ENCODE assay signal across 1 cellular context in the genomic region with DNA sequence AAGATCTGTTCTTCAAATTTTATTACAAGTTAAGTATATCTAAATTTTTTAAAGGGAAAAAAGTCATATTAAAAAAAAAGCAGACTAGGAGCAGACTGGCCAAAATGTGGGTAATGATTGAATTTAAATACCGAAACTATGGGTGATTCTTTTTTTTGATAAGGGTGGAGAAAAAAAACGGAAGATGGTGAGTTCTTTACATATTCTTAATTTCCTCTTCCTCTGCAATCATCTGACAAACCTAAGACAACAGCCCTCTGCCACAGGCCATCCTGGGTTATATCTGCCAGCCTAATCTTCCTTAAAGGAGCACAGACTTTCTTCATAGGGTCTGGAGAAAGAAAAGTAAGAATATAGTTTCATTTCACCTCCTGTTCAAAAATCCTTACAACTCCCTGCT.
TF ChIP-seq lines count a peak whose summit lies in the region.

No MANE protein-coding gene starts in this region.

TF ChIP-seq in HepG2, 621 proteins besides CTCF, POLR2A, EP300 and RAD21 (continued from another document):
- TF ChIP-seq, protein P1, sequence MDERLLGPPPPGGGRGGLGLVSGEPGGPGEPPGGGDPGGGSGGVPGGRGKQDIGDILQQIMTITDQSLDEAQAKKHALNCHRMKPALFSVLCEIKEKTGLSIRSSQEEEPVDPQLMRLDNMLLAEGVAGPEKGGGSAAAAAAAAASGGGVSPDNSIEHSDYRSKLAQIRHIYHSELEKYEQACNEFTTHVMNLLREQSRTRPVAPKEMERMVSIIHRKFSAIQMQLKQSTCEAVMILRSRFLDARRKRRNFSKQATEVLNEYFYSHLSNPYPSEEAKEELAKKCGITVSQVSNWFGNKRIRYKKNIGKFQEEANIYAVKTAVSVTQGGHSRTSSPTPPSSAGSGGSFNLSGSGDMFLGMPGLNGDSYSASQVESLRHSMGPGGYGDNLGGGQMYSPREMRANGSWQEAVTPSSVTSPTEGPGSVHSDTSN (CRISPR knock-in tag; IDR thresholded peaks at IDR 0.05) = no peak
- TF ChIP-seq ZNF567 (CRISPR knock-in tag; IDR thresholded peaks at IDR 0.05; ENCODE audit: borderline replicate concordance) = no peak
- TF ChIP-seq, protein P2, sequence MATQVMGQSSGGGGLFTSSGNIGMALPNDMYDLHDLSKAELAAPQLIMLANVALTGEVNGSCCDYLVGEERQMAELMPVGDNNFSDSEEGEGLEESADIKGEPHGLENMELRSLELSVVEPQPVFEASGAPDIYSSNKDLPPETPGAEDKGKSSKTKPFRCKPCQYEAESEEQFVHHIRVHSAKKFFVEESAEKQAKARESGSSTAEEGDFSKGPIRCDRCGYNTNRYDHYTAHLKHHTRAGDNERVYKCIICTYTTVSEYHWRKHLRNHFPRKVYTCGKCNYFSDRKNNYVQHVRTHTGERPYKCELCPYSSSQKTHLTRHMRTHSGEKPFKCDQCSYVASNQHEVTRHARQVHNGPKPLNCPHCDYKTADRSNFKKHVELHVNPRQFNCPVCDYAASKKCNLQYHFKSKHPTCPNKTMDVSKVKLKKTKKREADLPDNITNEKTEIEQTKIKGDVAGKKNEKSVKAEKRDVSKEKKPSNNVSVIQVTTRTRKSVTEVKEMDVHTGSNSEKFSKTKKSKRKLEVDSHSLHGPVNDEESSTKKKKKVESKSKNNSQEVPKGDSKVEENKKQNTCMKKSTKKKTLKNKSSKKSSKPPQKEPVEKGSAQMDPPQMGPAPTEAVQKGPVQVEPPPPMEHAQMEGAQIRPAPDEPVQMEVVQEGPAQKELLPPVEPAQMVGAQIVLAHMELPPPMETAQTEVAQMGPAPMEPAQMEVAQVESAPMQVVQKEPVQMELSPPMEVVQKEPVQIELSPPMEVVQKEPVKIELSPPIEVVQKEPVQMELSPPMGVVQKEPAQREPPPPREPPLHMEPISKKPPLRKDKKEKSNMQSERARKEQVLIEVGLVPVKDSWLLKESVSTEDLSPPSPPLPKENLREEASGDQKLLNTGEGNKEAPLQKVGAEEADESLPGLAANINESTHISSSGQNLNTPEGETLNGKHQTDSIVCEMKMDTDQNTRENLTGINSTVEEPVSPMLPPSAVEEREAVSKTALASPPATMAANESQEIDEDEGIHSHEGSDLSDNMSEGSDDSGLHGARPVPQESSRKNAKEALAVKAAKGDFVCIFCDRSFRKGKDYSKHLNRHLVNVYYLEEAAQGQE (IDR thresholded peaks at IDR 0.05; ENCODE audit: borderline replicate concordance in 1 of 2, low read depth in 1 of 2, low read length in 2 of 2) = no peak
- TF ChIP-seq, protein P3, sequence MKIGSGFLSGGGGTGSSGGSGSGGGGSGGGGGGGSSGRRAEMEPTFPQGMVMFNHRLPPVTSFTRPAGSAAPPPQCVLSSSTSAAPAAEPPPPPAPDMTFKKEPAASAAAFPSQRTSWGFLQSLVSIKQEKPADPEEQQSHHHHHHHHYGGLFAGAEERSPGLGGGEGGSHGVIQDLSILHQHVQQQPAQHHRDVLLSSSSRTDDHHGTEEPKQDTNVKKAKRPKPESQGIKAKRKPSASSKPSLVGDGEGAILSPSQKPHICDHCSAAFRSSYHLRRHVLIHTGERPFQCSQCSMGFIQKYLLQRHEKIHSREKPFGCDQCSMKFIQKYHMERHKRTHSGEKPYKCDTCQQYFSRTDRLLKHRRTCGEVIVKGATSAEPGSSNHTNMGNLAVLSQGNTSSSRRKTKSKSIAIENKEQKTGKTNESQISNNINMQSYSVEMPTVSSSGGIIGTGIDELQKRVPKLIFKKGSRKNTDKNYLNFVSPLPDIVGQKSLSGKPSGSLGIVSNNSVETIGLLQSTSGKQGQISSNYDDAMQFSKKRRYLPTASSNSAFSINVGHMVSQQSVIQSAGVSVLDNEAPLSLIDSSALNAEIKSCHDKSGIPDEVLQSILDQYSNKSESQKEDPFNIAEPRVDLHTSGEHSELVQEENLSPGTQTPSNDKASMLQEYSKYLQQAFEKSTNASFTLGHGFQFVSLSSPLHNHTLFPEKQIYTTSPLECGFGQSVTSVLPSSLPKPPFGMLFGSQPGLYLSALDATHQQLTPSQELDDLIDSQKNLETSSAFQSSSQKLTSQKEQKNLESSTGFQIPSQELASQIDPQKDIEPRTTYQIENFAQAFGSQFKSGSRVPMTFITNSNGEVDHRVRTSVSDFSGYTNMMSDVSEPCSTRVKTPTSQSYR (CRISPR knock-in tag; IDR thresholded peaks at IDR 0.05; ENCODE audit: borderline replicate concordance) = no peak
- no peak for TF ChIP-seq NR2F1 (CRISPR knock-in tag; IDR thresholded peaks at IDR 0.05)
- TF ChIP-seq CCDC6 (CRISPR knock-in tag; IDR thresholded peaks at IDR 0.05) = no peak
- TF ChIP-seq ZNF331 (CRISPR knock-in tag; IDR thresholded peaks at IDR 0.05) = no peak
- no peak for TF ChIP-seq GATAD2A (CRISPR knock-in tag; IDR thresholded peaks at IDR 0.05)
- no peak for TF ChIP-seq NKX3-1 (CRISPR knock-in tag; IDR thresholded peaks at IDR 0.05)
- TF ChIP-seq, protein P4, sequence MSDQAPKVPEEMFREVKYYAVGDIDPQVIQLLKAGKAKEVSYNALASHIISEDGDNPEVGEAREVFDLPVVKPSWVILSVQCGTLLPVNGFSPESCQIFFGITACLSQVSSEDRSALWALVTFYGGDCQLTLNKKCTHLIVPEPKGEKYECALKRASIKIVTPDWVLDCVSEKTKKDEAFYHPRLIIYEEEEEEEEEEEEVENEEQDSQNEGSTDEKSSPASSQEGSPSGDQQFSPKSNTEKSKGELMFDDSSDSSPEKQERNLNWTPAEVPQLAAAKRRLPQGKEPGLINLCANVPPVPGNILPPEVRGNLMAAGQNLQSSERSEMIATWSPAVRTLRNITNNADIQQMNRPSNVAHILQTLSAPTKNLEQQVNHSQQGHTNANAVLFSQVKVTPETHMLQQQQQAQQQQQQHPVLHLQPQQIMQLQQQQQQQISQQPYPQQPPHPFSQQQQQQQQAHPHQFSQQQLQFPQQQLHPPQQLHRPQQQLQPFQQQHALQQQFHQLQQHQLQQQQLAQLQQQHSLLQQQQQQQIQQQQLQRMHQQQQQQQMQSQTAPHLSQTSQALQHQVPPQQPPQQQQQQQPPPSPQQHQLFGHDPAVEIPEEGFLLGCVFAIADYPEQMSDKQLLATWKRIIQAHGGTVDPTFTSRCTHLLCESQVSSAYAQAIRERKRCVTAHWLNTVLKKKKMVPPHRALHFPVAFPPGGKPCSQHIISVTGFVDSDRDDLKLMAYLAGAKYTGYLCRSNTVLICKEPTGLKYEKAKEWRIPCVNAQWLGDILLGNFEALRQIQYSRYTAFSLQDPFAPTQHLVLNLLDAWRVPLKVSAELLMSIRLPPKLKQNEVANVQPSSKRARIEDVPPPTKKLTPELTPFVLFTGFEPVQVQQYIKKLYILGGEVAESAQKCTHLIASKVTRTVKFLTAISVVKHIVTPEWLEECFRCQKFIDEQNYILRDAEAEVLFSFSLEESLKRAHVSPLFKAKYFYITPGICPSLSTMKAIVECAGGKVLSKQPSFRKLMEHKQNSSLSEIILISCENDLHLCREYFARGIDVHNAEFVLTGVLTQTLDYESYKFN (CRISPR knock-in tag; conservative IDR thresholded peaks at IDR 0.05) = no peak
- no peak for TF ChIP-seq GTF2F1 (IDR thresholded peaks at IDR 0.05; ENCODE audit: low read length)
